19 cellular contexts compared by ENCODE assay signal in the genomic region with DNA sequence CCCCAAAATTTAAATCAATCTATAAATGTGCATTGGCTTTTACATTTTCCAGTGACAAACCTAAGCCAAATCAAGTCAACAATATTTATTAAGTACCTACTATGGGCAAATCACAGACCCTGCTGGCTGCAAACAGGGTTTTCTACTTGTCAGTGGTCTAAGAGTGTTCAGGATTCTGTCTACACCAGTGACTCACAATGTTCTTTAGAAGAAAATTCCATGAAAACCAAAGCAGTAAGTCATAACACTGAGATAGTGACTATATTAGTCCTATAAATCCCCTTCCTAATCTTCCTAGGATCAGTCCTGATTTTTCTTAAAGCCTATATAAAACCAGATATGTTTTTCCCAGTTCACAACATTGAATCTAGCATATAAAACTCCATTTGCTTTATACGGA.
DNase-seq lines count a peak whose midpoint lies in the region; ATAC-seq and TF ChIP-seq lines count a peak whose summit lies in the region.
"Had no signal": no experiment of that assay in that cellular context is flagged by ENCODE, and none has a peak within 500 bp of the region (broad histone marks: within the 10 kb centered on the region; RNA-seq: fewer than 3 reads in every experiment).

No MANE protein-coding gene starts in this region.

- DNase-seq in AG09309 (ENCODE audit: low read depth), result peak; percentile 18
- DNase-seq in PC-3, result peak; percentile 11
- DNase-seq in choroid plexus epithelial cell (ENCODE audit: low read depth), result peak; percentile 72
- peak; percentile 15 for DNase-seq in myocyte (ENCODE audit: low read depth)
- DNase-seq in amygdala (lab: John Stamatoyannopoulos, UW), result no peak
- DNase-seq in activated CD4-positive, alpha-beta T cell treated with anti-CD3 and anti-CD28 coated beads for 4 hours, result no peak
- DNase-seq: activated CD4-positive, alpha-beta memory T cell treated with anti-CD3 and anti-CD28 coated beads for 36 hours; C1 segment of cervical spinal cord; dermis blood vessel endothelial cell; DMS79 treated with DMSO at 0.1 percent for 48 hours; GOT3; naive thymus-derived CD4-positive, alpha-beta T cell; NCI-H1694; NCI-H446 treated with DMSO at 0.1 percent for 48 hours; stomach had no signal

- no peaks in the 10 kb centered on the region for H3K9me3 ChIP-seq in PC-3 (ENCODE audit: low read length)
- H3K9me3 ChIP-seq: stomach, vagina had no signal

- H4K20me1 ChIP-seq in PC-3 (ENCODE audit: low read length), result no peaks in the 10 kb centered on the region

- H3K4me3 ChIP-seq in AG09309 (ENCODE audit: control insufficient read depth, low read depth, low read length) (no peak overlapping the region), PC-3 (ENCODE audit: low read length) (no peak overlapping the region), choroid plexus epithelial cell (ENCODE audit: low read depth, low read length) (no peak overlapping the region)
- H3K4me3 ChIP-seq: SK-N-MC, stomach, vagina had no signal

- BruUV-seq in PC-3 (replicated peaks; lab: Mats Ljungman, UMichigan), result no TSS peak

- CTCF ChIA-PET in PC-3 (lab: Charles Lee), result no interaction called here

- no peak overlapping the region for H3K9ac ChIP-seq in PC-3 (ENCODE audit: low read length)

- H3K4me1 ChIP-seq in PC-3 (ENCODE audit: insufficient read depth, low read length), result no peaks in the 10 kb centered on the region

- TF ChIP-seq CTCF in AG09309 (IDR thresholded peaks at IDR 0.05; ENCODE audit: control insufficient read depth, insufficient read depth, low read depth, low read length, missing control alignments) (no peak), PC-3 (conservative IDR thresholded peaks at IDR 0.05; ENCODE audit: low read depth, low read length) (no peak), choroid plexus epithelial cell (conservative IDR thresholded peaks at IDR 0.05; ENCODE audit: low read depth, low read length) (no peak)

- H3F3A ChIP-seq in PC-3 (ENCODE audit: low read length, unreplicated experiment), result no peaks in the 10 kb centered on the region

- no peaks in the 10 kb centered on the region for H3K9me2 ChIP-seq in PC-3 (replicated peaks; ENCODE audit: low read length)

- H3K4me2 ChIP-seq in PC-3 (ENCODE audit: low read length), result no peak overlapping the region

- no peak overlapping the region for H2AFZ ChIP-seq in PC-3 (ENCODE audit: low read length)

- no peaks in the 10 kb centered on the region for H3K36me3 ChIP-seq in PC-3 (ENCODE audit: low read depth, low read length)
- H3K36me3 ChIP-seq: stomach, vagina had no signal

- no peak overlapping the region for H3K27ac ChIP-seq in PC-3 (ENCODE audit: low read length)
- H3K27ac ChIP-seq: SK-N-MC, stomach, vagina had no signal

- no peak for ATAC-seq in PC-3
- no peak for ATAC-seq in HG03469 (IDR thresholded peaks at IDR 0.05; ENCODE audit: unreplicated experiment)
- ATAC-seq in HG02938 (IDR thresholded peaks at IDR 0.05; ENCODE audit: unreplicated experiment), result no peak
- ATAC-seq: naive thymus-derived CD4-positive, alpha-beta T cell had no signal

- H3K79me2 ChIP-seq in PC-3 (ENCODE audit: low read length), result peaks cover 4% of the 10 kb centered on the region; the same call in 1 of the 2 replicates

- intact Hi-C loops in PC-3 (cut with micrococcal nuclease), result no loop called here

- H3K27me3 ChIP-seq in PC-3 (ENCODE audit: low read length), result no peaks in the 10 kb centered on the region
- H3K27me3 ChIP-seq: stomach, vagina had no signal

- POLR2A ChIA-PET in PC-3 (lab: Charles Lee; ENCODE audit: unreplicated experiment), result no interaction called here

Comparison
In these comparisons a context has a peak if more than half of its experiments do, and no peak if none do; other contexts are left out.
1. DNase-seq: peak in AG09309 (single experiment), PC-3 (single experiment), choroid plexus epithelial cell (single experiment) and myocyte (single experiment); none in amygdala (0 of 56) and activated CD4-positive, alpha-beta T cell treated with anti-CD3 and anti-CD28 coated beads for 4 hours (0 of 2).